Comparison of ENCODE assay signal across 16 cellular contexts in the genomic region with DNA sequence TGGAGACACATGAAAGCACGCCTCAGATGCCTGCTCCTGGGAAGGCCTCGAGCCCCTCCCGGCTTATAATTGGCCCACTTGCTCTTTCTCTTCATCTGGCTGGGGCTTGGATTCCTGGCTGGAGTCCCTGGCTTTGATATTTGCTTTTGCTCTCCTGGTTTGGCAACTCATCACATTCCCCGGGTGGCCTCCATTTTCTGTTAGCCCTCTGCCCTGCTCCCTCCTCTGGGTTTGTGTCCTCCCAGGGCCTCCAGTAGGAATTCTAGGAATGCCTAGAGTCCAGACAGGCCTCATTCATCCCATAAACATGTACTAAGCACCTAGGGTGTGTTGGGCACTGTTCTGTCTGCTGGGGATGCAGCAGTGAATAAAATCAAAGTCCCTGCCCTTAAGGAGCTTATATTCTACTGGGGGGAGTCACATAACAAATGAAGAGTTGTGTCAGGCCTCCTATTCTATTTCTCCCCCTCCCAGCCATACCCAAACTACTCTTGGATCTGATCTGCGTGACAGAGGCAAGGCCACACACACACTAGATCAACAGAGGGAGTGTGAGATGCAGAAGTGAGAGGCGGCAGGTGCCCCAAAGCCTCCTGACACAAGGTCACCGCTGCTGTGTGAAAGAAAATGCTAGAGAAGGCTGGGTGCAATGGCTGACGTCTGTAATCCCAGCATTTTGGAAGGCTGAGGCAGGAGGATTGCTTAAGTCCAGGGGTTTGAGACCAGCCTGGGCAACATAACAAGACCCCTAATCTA. TPM values are rescaled to one million over a fixed set of nuclear protein-coding genes. Genes with fewer than 3 reads are reported as not detected.
DNase-seq lines count a peak whose midpoint lies in the region; TF ChIP-seq lines count a peak whose summit lies in the region.
"Had no signal": no experiment of that assay in that cellular context is flagged by ENCODE, and none has a peak within 500 bp of the region (broad histone marks: within the 10 kb centered on the region; RNA-seq: fewer than 3 reads in every experiment).

No MANE protein-coding gene starts in this region.

- no peak for TF ChIP-seq CTCF in OCI-LY3 (IDR thresholded peaks at IDR 0.05; ENCODE audit: low read depth, low read length)
- TF ChIP-seq CTCF in hepatocyte (IDR thresholded peaks at IDR 0.05; ENCODE audit: poor library complexity): no peak

- no peak overlapping the region for H3K27ac ChIP-seq in OCI-LY3 (ENCODE audit: low read length)
- peak overlapping the region; percentile 70 for H3K27ac ChIP-seq in hepatocyte
- peak overlapping the region; percentile 68 for H3K27ac ChIP-seq in rectal smooth muscle tissue (ENCODE audit: low read depth, low read length)
- H3K27ac ChIP-seq: gastrocnemius medialis, neutrophil had no signal

- DNase-seq in GM03348 (ENCODE audit: low spot score) (peak; percentile 13), hepatocyte (ENCODE audit: low spot score) (no peak), COLO829 (ENCODE audit: low spot score) (no peak), NCI-H2171 (lab: John Stamatoyannopoulos, UW) (no peak), GM19240 (ENCODE audit: insufficient read length, low spot score) (no peak)
- DNase-seq in activated CD4-positive, alpha-beta T cell treated with anti-CD3 and anti-CD28 coated beads, Interleukin-2, amount 50 U/mL, for 1 hour: no peak
- DNase-seq: activated naive CD4-positive, alpha-beta T cell; gastrocnemius medialis; kidney; NCI-H146; NCI-H748 treated with DMSO at 0.1 percent for 48 hours; SHP77 treated with DMSO at 0.1 percent for 48 hours had no signal

- H3K36me3 ChIP-seq in OCI-LY3 (replicated peaks; ENCODE audit: low read depth, low read length) (no peaks in the 10 kb centered on the region), hepatocyte (replicated peaks; ENCODE audit: insufficient read depth, low read depth) (no peaks in the 10 kb centered on the region), rectal smooth muscle tissue (ENCODE audit: control insufficient read depth, insufficient read depth, low read length) (no peaks in the 10 kb centered on the region)
- H3K36me3 ChIP-seq: gastrocnemius medialis, neutrophil had no signal

- H4K20me1 ChIP-seq in OCI-LY3 (ENCODE audit: insufficient read depth, low read length): no peaks in the 10 kb centered on the region
- H4K20me1 ChIP-seq in hepatocyte (ENCODE audit: insufficient read depth, poor library complexity, severe bottlenecking): no peaks in the 10 kb centered on the region

- no peak overlapping the region for H3K9ac ChIP-seq in OCI-LY3 (ENCODE audit: low read length)
- no peak overlapping the region for H3K9ac ChIP-seq in rectal smooth muscle tissue (ENCODE audit: low read length)

- H3K79me2 ChIP-seq in OCI-LY3 (ENCODE audit: low read length) (no peaks in the 10 kb centered on the region), hepatocyte (no peaks in the 10 kb centered on the region)

- H3K9me3 ChIP-seq in OCI-LY3 (ENCODE audit: insufficient read depth, low read length) (no peaks in the 10 kb centered on the region), hepatocyte (ENCODE audit: low read depth) (no peaks in the 10 kb centered on the region)
- H3K9me3 ChIP-seq: gastrocnemius medialis, neutrophil had no signal

- H2AFZ ChIP-seq in OCI-LY3 (ENCODE audit: low read depth, low read length) (peak overlapping the region; percentile 89), hepatocyte (no peak overlapping the region)

- H3K4me3 ChIP-seq in OCI-LY3 (ENCODE audit: low read length) (peak overlapping the region; percentile 36; the same call in 1 of the 2 replicates), hepatocyte (no peak overlapping the region), rectal smooth muscle tissue (ENCODE audit: low read length) (no peak overlapping the region)
- H3K4me3 ChIP-seq: gastrocnemius medialis, K562 had no signal

- H3K4me2 ChIP-seq in OCI-LY3 (ENCODE audit: low read length) (peak overlapping the region; percentile 58), hepatocyte (peak overlapping the region; percentile 51)

- WGBS in hepatocyte (ENCODE audit: low lambda C conversion rate, missing lambda C conversion rate): 77% methylated on average over 8 of the region's 8 CpGs

- H3K4me1 ChIP-seq in OCI-LY3 (ENCODE audit: low read length) (peaks cover 17% of the 10 kb centered on the region), hepatocyte (ENCODE audit: insufficient read depth) (peaks cover 12% of the 10 kb centered on the region), rectal smooth muscle tissue (ENCODE audit: control insufficient read depth, insufficient read depth, low read length) (peaks cover 7% of the 10 kb centered on the region)
- H3K4me1 ChIP-seq: gastrocnemius medialis had no signal

- H3K9me2 ChIP-seq in hepatocyte (replicated peaks; ENCODE audit: insufficient read depth): no peaks in the 10 kb centered on the region

- H3K27me3 ChIP-seq in OCI-LY3 (ENCODE audit: low read depth, low read length) (no peaks in the 10 kb centered on the region), hepatocyte (no peaks in the 10 kb centered on the region), rectal smooth muscle tissue (ENCODE audit: control insufficient read depth, insufficient read depth, low read length) (no peaks in the 10 kb centered on the region)
- H3K27me3 ChIP-seq: gastrocnemius medialis had no signal

RNA-seq across cellular contexts. Expression of gene TSPAN9, which starts 21.3 kb away (rescaled TPM):
- total RNA-seq in hepatocyte: 35.3 and 38.6 TPM in 2 replicates
- 16.6 and 19.8 TPM in 2 replicates for polyA plus RNA-seq in hepatocyte
